Comparison of ENCODE assay signal across 8 cellular contexts in the genomic region with DNA sequence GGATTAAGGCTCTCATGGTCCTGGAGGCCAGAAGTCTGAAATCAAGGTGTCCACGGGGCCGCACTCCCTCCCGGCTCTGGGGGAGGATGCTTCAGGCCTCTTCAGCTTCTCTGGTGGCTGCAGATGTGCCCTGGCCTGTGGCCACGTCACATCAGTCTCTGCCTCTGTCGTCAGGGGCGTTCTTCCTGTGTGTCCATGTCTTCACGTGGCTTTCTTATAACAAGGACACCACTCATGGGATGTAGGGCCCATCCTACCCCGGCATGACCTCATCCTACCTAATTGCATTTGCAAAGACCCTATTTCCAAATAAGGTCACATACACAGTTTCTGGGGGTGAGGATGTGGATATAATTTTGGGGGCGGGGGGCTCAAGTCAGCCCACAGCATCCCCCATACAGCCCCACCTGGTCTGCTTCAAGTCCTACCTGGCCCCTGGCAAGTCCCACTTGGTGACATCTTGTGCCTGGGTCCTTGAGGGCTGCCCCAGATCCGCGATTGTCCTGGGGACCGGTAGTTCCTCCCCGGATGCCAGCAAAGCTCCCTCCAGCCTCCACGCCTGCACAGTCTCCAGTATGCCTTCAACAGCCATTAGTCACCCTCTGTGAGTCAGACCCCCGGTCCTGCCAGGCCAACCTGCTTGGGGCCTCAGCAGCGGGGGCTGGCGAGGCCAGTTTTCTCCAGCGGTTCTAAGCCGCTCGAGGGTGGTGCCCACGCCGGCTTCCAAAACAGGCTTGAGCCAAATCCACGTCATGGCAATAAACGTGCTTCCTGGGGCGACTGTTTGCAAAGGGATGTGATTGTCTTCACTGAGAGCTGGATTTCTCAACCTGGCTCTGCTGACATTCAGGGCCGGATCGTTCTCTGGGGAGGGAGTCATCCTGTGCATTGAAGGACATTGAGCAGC. TPM values are rescaled to one million over a fixed set of nuclear protein-coding genes. Genes with fewer than 3 reads are reported as not detected.
DNase-seq lines count a peak whose midpoint lies in the region; ATAC-seq and TF ChIP-seq lines count a peak whose summit lies in the region.

No MANE protein-coding gene starts in this region.

- H3K36me3 ChIP-seq in colonic mucosa (no peaks in the 10 kb centered on the region), lower lobe of right lung (peaks cover 44% of the 10 kb centered on the region)

- DNase-seq in GM12864 (ENCODE audit: low read depth): no peak
- DNase-seq in NOMO-1 treated with DMSO at 0.1 percent for 48 hours (lab: John Stamatoyannopoulos, UW; ENCODE audit: unreplicated experiment): peak; percentile 85
- peak; percentile 64 for DNase-seq in colonic mucosa
- peak; percentile 61 for DNase-seq in lower lobe of right lung
- no peak for DNase-seq in NCI-H1417 treated with DMSO at 0.1 percent for 48 hours (lab: John Stamatoyannopoulos, UW)

- peak overlapping the region; percentile 17 for H3K4me3 ChIP-seq in GM12864 (ENCODE audit: low read depth, low read length)
- H3K4me3 ChIP-seq in colonic mucosa: no peak overlapping the region
- no peak overlapping the region for H3K4me3 ChIP-seq in lower lobe of right lung

- no peak for TF ChIP-seq CTCF in GM12864 (IDR thresholded peaks at IDR 0.05; ENCODE audit: low read depth, low read length, missing control alignments)
- TF ChIP-seq CTCF in colonic mucosa (IDR thresholded peaks at IDR 0.05): no peak
- TF ChIP-seq CTCF in lower lobe of right lung (IDR thresholded peaks at IDR 0.05): no peak

- peak overlapping the region; percentile 32 to 35 for H3K9ac ChIP-seq in colonic mucosa (ENCODE audit: low read depth in 2 of 2, low read length in 2 of 2)

- H3K27me3 ChIP-seq in colonic mucosa (no peaks in the 10 kb centered on the region), lower lobe of right lung (ENCODE audit: low read depth) (no peaks in the 10 kb centered on the region)

- intact Hi-C loops in colonic mucosa (cut with DNase I): no loop called here
- intact Hi-C loops in lower lobe of right lung (cut with DNase I): no loop called here

- no peaks in the 10 kb centered on the region for H3K9me3 ChIP-seq in colonic mucosa
- no peaks in the 10 kb centered on the region for H3K9me3 ChIP-seq in lower lobe of right lung

- ATAC-seq in lower lobe of right lung (peak; percentile 57 to 72), HG03045 (IDR thresholded peaks at IDR 0.05; ENCODE audit: unreplicated experiment) (no peak), HG02642 (IDR thresholded peaks at IDR 0.05; ENCODE audit: poor library complexity, unreplicated experiment) (no peak)

- H3K4me1 ChIP-seq in colonic mucosa (peaks cover 13% of the 10 kb centered on the region), lower lobe of right lung (peaks cover 69% of the 10 kb centered on the region)

- peak overlapping the region; percentile 75 for H3K27ac ChIP-seq in colonic mucosa
- H3K27ac ChIP-seq in lower lobe of right lung: peak overlapping the region; percentile 43
- peak overlapping the region; percentile 73 for H3K27ac ChIP-seq in temporal lobe (ENCODE audit: low read depth, low read length)

RNA-seq across cellular contexts. Expression of a gene that starts 32.2 kb away (rescaled TPM):
- 10 to 100 TPM; 56.5 to 89.2 TPM for total RNA-seq in colonic mucosa
- 205 TPM for total RNA-seq in lower lobe of right lung
- 20.9 TPM for total RNA-seq in temporal lobe

RNA-seq across cellular contexts. Expression of a gene that starts 32.5 kb away (rescaled TPM):
- total RNA-seq in colonic mucosa: 10 to 100 TPM; 10.6 to 29.8 TPM
- 9.1 TPM for total RNA-seq in lower lobe of right lung
- 2.7 TPM for total RNA-seq in temporal lobe

Comparison
In these comparisons a context has a peak if more than half of its experiments do, and no peak if none do; other contexts are left out.
1. DNase-seq: peak in NOMO-1 treated with DMSO at 0.1 percent for 48 hours (single experiment), colonic mucosa (single experiment) and lower lobe of right lung (single experiment); none in GM12864 (single experiment) and NCI-H1417 treated with DMSO at 0.1 percent for 48 hours (single experiment).
2. ATAC-seq: peak in lower lobe of right lung (2 of 2); none in HG03045 (single experiment) and HG02642 (single experiment).
3. Peak in every context shown above with its lines, with median percentiles within 50 percentile points of each other: H3K27ac ChIP-seq.